Comparison of ENCODE assay signal across 20 cellular contexts in genomic region chr19:40136818-40137217, GRCh38. TPM values are rescaled to one million over a fixed set of nuclear protein-coding genes. Genes with fewer than 3 reads are reported as not detected.
DNase-seq lines count a peak whose midpoint lies in the region; ATAC-seq and TF ChIP-seq lines count a peak whose summit lies in the region.
"Had no signal": no experiment of that assay in that cellular context is flagged by ENCODE, and none has a peak within 500 bp of the region (broad histone marks: within the 10 kb centered on the region; RNA-seq: fewer than 3 reads in every experiment).

No MANE protein-coding gene starts in this region.

- H3K4me3 ChIP-seq in PC-3 (ENCODE audit: low read length) (no peak overlapping the region), endodermal cell (ENCODE audit: low read length) (no peak overlapping the region), kidney epithelial cell (ENCODE audit: low read depth, low read length) (no peak overlapping the region)
- H3K4me3 ChIP-seq: BLaER1, GM12878, PC-9 had no signal

- H3K9ac ChIP-seq in PC-3 (ENCODE audit: low read length) (no peak overlapping the region), endodermal cell (ENCODE audit: extremely low read depth, low read length, poor library complexity, severe bottlenecking) (no peak overlapping the region)
- H3K9ac ChIP-seq: BLaER1 had no signal

- H3K4me1 ChIP-seq in PC-3 (ENCODE audit: insufficient read depth, low read length) (no peaks in the 10 kb centered on the region), endodermal cell (ENCODE audit: control insufficient read depth, insufficient read depth, low read length) (no peaks in the 10 kb centered on the region)

- ATAC-seq in PC-3 (peak; percentile 40; the same call in 1 of the 2 replicates), HG02571 (IDR thresholded peaks at IDR 0.05; ENCODE audit: unreplicated experiment) (no peak)
- ATAC-seq: GM12878 had no signal

- peaks cover 7% of the 10 kb centered on the region for H3K9me3 Mint-ChIP-seq in endodermal cell
- H3K9me3 Mint-ChIP-seq: CD4-positive, alpha-beta memory T cell had no signal

- CTCF ChIA-PET in PC-3 (lab: Charles Lee), result no interaction called here

- H3K9me3 ChIP-seq in PC-3 (ENCODE audit: low read length) (no peaks in the 10 kb centered on the region), endodermal cell (ENCODE audit: control insufficient read depth, low read length) (no peaks in the 10 kb centered on the region)
- H3K9me3 ChIP-seq: BLaER1 had no signal

- WGBS in endodermal cell (ENCODE audit: insufficient coverage in 1 of 2, insufficient read length in 1 of 2), 2 experiments, result 80 to 84% methylated on average over 4 to 5 of the region's 5 CpGs

- no peak overlapping the region for H3K27ac Mint-ChIP-seq in endodermal cell
- H3K27ac Mint-ChIP-seq: CD4-positive, alpha-beta memory T cell had no signal

- BruUV-seq in PC-3 (replicated peaks; lab: Mats Ljungman, UMichigan), result no TSS peak

- H3K36me3 Mint-ChIP-seq in endodermal cell (ENCODE audit: low read depth), result no peaks in the 10 kb centered on the region
- H3K36me3 Mint-ChIP-seq: CD4-positive, alpha-beta memory T cell had no signal

- H3K27ac ChIP-seq in PC-3 (ENCODE audit: low read length) (no peak overlapping the region), endodermal cell (ENCODE audit: low read depth, low read length) (no peak overlapping the region)
- H3K27ac ChIP-seq: BLaER1, HL-60, PC-9 had no signal

- intact Hi-C loops in PC-3 (cut with micrococcal nuclease), result no loop called here

- no peaks in the 10 kb centered on the region for H3F3A ChIP-seq in PC-3 (ENCODE audit: low read length, unreplicated experiment)

- no peak overlapping the region for H3K4me3 Mint-ChIP-seq in endodermal cell
- H3K4me3 Mint-ChIP-seq: CD4-positive, alpha-beta memory T cell had no signal

- no peaks in the 10 kb centered on the region for H3K9me2 ChIP-seq in PC-3 (replicated peaks; ENCODE audit: low read length)

- DNase-seq in NCI-H82 (lab: John Stamatoyannopoulos, UW), result peak; percentile 8
- no peak for DNase-seq in NCI-H82 treated with DMSO at 0.1 percent for 48 hours (lab: John Stamatoyannopoulos, UW; ENCODE audit: unreplicated experiment)
- DNase-seq in PC-3, result no peak
- DNase-seq in endodermal cell, result no peak
- DNase-seq in kidney epithelial cell (ENCODE audit: low read depth), result no peak
- DNase-seq in SW480 (ENCODE audit: low spot score), result no peak
- DNase-seq in NCI-H2171 treated with DMSO at 0.1 percent for 48 hours (lab: John Stamatoyannopoulos, UW), result no peak
- DNase-seq: 8988T; Calu3; CD4-positive, alpha-beta memory T cell; EL; IMR-90; NCI-H1048; NCI-H1436; NCI-H1930; PC-9 had no signal

- H3K79me2 ChIP-seq in PC-3 (ENCODE audit: low read length), result no peaks in the 10 kb centered on the region

- no peak overlapping the region for H2AFZ ChIP-seq in PC-3 (ENCODE audit: low read length)
- H2AFZ ChIP-seq: PC-9 had no signal

- H4K20me1 ChIP-seq in PC-3 (ENCODE audit: low read length), result no peaks in the 10 kb centered on the region
- H4K20me1 ChIP-seq: BLaER1 had no signal

- peaks cover 34% of the 10 kb centered on the region for H3K27me3 ChIP-seq in PC-3 (ENCODE audit: low read length)
- peaks cover 15% of the 10 kb centered on the region for H3K27me3 ChIP-seq in endodermal cell (ENCODE audit: control insufficient read depth, insufficient read depth, low read length, poor library complexity, severe bottlenecking)
- peaks cover 10% of the 10 kb centered on the region for H3K27me3 ChIP-seq in kidney epithelial cell (ENCODE audit: control insufficient read depth, insufficient read depth, low read length)
- H3K27me3 ChIP-seq: BLaER1 had no signal

- H3K27me3 Mint-ChIP-seq in endodermal cell (ENCODE audit: insufficient read depth), result peaks cover 10% of the 10 kb centered on the region

- POLR2A ChIA-PET in PC-3 (lab: Charles Lee; ENCODE audit: unreplicated experiment), result no interaction called here

- H3K4me2 ChIP-seq in PC-3 (ENCODE audit: low read length), result no peak overlapping the region
- H3K4me2 ChIP-seq: BLaER1, PC-9 had no signal

- TF ChIP-seq CTCF in PC-3 (conservative IDR thresholded peaks at IDR 0.05; ENCODE audit: low read depth, low read length) (no peak), endodermal cell (conservative IDR thresholded peaks at IDR 0.05) (peak; percentile 20), kidney epithelial cell (IDR thresholded peaks at IDR 0.05; ENCODE audit: insufficient read depth, low read length, poor library complexity, severe bottlenecking) (peak; percentile 3)

- H3K4me1 Mint-ChIP-seq in endodermal cell, result no peaks in the 10 kb centered on the region

- H3K36me3 ChIP-seq in PC-3 (ENCODE audit: low read depth, low read length), result no peaks in the 10 kb centered on the region
- no peaks in the 10 kb centered on the region for H3K36me3 ChIP-seq in endodermal cell (ENCODE audit: control insufficient read depth, insufficient read depth, low read length)
- no peaks in the 10 kb centered on the region for H3K36me3 ChIP-seq in kidney epithelial cell (ENCODE audit: control insufficient read depth, insufficient read depth, low read length)
- H3K36me3 ChIP-seq: BLaER1 had no signal

RNA-seq across cellular contexts. Expression of gene ZNF780A, which starts 46.1 kb away (rescaled TPM):
- 3.3 and 9.0 TPM in 2 replicates for total RNA-seq in PC-3 (2014; rRNA removed)
- 10 to 100 TPM; 20.5 to 21.2 TPM for total RNA-seq in endodermal cell
- polyA plus RNA-seq in endodermal cell (2013, experiment 1 of 2), result 9.8 TPM
- polyA plus RNA-seq in endodermal cell (2013, experiment 2 of 2), result 8.7 TPM
- total RNA-seq in kidney epithelial cell, result 11.2 and 18.6 TPM in 2 replicates

RNA-seq across cellular contexts. Expression of gene MAP3K10, which starts 54.4 kb away (rescaled TPM):
- total RNA-seq in PC-3 (2014; rRNA removed), result 11.2 and 13.0 TPM in 2 replicates
- 10 to 100 TPM; 35.2 to 39.3 TPM for total RNA-seq in endodermal cell
- polyA plus RNA-seq in endodermal cell (2013, experiment 1 of 2), result 23.2 TPM
- 23.8 TPM for polyA plus RNA-seq in endodermal cell (2013, experiment 2 of 2)
- 13.8 and 16.8 TPM in 2 replicates for total RNA-seq in kidney epithelial cell
